23 cellular contexts compared by ENCODE assay signal in genomic region chr2:27963454-27963853, GRCh38.
"Had no signal": no experiment of that assay in that cellular context is flagged by ENCODE, and none has a peak within 500 bp of the region (broad histone marks: within the 10 kb centered on the region; RNA-seq: fewer than 3 reads in every experiment).

No MANE protein-coding gene starts in this region.

- H3K27me3 ChIP-seq: dorsolateral prefrontal cortex, esophagus muscularis mucosa, foreskin keratinocyte, gastroesophageal sphincter, heart left ventricle, hepatocyte, left lung had no signal

- H3K9me3 ChIP-seq: esophagus muscularis mucosa, gastroesophageal sphincter had no signal

- H3K27me3 Mint-ChIP-seq: naive B cell had no signal

- H3K4me3 ChIP-seq: coronary artery, dorsolateral prefrontal cortex, esophagus muscularis mucosa, gastroesophageal sphincter, heart left ventricle, hepatocyte, left lung, lower lobe of right lung, mucosa of descending colon had no signal

- DNase-seq: dermis blood vessel endothelial cell; dorsolateral prefrontal cortex; effector CD4-positive, alpha-beta T cell; effector memory CD4-positive, alpha-beta T cell; foreskin keratinocyte; heart left ventricle; hypothalamus; left cardiac atrium; left lung; left ventricle myocardium superior; lower lobe of right lung; mesenchymal stem cell; mucosa of descending colon; naive B cell had no signal

- ATAC-seq: foreskin keratinocyte, gastroesophageal sphincter, heart left ventricle, left cardiac atrium, left lung, left ventricle myocardium superior, lower lobe of right lung, mucosa of descending colon had no signal

- H3K4me3 Mint-ChIP-seq: mesothelial cell of epicardium, naive B cell had no signal

- H3K36me3 ChIP-seq: esophagus muscularis mucosa, gastroesophageal sphincter, heart left ventricle, left lung, lower lobe of right lung had no signal

- H3K27ac Mint-ChIP-seq: mesothelial cell of epicardium, naive B cell had no signal

- H3K4me2 ChIP-seq: hepatocyte had no signal

- FAIRE-seq: colon, endothelial cell of umbilical vein, frontal cortex, islet of Langerhans had no signal

- H2AFZ ChIP-seq: hepatocyte had no signal

- H3K27ac ChIP-seq: coronary artery, dorsolateral prefrontal cortex, esophagus muscularis mucosa, foreskin keratinocyte, gastroesophageal sphincter, heart left ventricle, hepatocyte, left lung, lower lobe of right lung had no signal
